1 cellular context compared by ENCODE assay signal in the genomic region with DNA sequence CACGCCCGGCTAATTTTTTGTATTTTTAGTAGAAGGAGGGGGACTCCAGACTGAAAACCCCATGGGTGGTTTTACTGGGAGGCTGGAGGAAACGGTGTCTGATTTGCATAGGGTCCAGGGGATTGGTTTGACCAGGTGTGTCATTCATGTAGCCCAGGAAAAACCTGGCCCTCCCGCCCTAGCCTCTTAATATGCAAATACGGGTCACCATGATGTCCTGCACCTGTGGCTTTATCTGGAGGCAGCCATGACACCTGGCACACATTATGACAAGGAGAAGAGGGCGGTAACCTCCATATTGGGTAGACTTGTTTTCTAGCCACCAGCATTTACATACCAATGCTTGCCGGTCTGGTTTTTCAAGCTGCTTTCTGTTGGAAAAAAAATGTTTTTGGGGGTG.
TF ChIP-seq lines count a peak whose summit lies in the region.

No MANE protein-coding gene starts in this region.

TF ChIP-seq in H1, 55 proteins besides CTCF, POLR2A, EP300 and RAD21 (continued from another document):
- TF ChIP-seq SRF (IDR thresholded peaks at IDR 0.05; ENCODE audit: low read depth, low read length): no peak
- TF ChIP-seq FOSL1 (IDR thresholded peaks at IDR 0.05; ENCODE audit: insufficient read depth, low read depth, low read length): no peak
- no peak for TF ChIP-seq CHD1 (IDR thresholded peaks at IDR 0.05; ENCODE audit: low read depth, low read length)
- TF ChIP-seq CREB1 (IDR thresholded peaks at IDR 0.05): peak; percentile 55
- no peak for TF ChIP-seq KDM4A (IDR thresholded peaks at IDR 0.05; ENCODE audit: low read depth, low read length, severe bottlenecking)
- TF ChIP-seq BCL11A (IDR thresholded peaks at IDR 0.05; ENCODE audit: low read depth in 2 of 2, low read length in 2 of 2): no peak
- TF ChIP-seq RFX5 (IDR thresholded peaks at IDR 0.05; ENCODE audit: borderline replicate concordance, low read depth, low read length): no peak
- no peak for TF ChIP-seq KDM1A (IDR thresholded peaks at IDR 0.05; ENCODE audit: borderline replicate concordance, low read length)
- no peak for TF ChIP-seq JUN (IDR thresholded peaks at IDR 0.05; ENCODE audit: low read depth, low read length)
- peak; percentile 45; the same call in 1 of the 2 replicates for TF ChIP-seq TBP (IDR thresholded peaks at IDR 0.05; ENCODE audit: low read depth, low read length)
- no peak for TF ChIP-seq KDM5A (IDR thresholded peaks at IDR 0.05; ENCODE audit: low read length)
- TF ChIP-seq SIRT6 (IDR thresholded peaks at IDR 0.05; ENCODE audit: low read length): no peak
- no peak for TF ChIP-seq SP4 (IDR thresholded peaks at IDR 0.05; ENCODE audit: low read length)
- TF ChIP-seq EZH2 (IDR thresholded peaks at IDR 0.05; ENCODE audit: low read depth, low read length, severe bottlenecking): no peak
- TF ChIP-seq GABPA (IDR thresholded peaks at IDR 0.05; ENCODE audit: borderline replicate concordance, insufficient read depth, low read length): no peak
- TF ChIP-seq, protein P1, sequence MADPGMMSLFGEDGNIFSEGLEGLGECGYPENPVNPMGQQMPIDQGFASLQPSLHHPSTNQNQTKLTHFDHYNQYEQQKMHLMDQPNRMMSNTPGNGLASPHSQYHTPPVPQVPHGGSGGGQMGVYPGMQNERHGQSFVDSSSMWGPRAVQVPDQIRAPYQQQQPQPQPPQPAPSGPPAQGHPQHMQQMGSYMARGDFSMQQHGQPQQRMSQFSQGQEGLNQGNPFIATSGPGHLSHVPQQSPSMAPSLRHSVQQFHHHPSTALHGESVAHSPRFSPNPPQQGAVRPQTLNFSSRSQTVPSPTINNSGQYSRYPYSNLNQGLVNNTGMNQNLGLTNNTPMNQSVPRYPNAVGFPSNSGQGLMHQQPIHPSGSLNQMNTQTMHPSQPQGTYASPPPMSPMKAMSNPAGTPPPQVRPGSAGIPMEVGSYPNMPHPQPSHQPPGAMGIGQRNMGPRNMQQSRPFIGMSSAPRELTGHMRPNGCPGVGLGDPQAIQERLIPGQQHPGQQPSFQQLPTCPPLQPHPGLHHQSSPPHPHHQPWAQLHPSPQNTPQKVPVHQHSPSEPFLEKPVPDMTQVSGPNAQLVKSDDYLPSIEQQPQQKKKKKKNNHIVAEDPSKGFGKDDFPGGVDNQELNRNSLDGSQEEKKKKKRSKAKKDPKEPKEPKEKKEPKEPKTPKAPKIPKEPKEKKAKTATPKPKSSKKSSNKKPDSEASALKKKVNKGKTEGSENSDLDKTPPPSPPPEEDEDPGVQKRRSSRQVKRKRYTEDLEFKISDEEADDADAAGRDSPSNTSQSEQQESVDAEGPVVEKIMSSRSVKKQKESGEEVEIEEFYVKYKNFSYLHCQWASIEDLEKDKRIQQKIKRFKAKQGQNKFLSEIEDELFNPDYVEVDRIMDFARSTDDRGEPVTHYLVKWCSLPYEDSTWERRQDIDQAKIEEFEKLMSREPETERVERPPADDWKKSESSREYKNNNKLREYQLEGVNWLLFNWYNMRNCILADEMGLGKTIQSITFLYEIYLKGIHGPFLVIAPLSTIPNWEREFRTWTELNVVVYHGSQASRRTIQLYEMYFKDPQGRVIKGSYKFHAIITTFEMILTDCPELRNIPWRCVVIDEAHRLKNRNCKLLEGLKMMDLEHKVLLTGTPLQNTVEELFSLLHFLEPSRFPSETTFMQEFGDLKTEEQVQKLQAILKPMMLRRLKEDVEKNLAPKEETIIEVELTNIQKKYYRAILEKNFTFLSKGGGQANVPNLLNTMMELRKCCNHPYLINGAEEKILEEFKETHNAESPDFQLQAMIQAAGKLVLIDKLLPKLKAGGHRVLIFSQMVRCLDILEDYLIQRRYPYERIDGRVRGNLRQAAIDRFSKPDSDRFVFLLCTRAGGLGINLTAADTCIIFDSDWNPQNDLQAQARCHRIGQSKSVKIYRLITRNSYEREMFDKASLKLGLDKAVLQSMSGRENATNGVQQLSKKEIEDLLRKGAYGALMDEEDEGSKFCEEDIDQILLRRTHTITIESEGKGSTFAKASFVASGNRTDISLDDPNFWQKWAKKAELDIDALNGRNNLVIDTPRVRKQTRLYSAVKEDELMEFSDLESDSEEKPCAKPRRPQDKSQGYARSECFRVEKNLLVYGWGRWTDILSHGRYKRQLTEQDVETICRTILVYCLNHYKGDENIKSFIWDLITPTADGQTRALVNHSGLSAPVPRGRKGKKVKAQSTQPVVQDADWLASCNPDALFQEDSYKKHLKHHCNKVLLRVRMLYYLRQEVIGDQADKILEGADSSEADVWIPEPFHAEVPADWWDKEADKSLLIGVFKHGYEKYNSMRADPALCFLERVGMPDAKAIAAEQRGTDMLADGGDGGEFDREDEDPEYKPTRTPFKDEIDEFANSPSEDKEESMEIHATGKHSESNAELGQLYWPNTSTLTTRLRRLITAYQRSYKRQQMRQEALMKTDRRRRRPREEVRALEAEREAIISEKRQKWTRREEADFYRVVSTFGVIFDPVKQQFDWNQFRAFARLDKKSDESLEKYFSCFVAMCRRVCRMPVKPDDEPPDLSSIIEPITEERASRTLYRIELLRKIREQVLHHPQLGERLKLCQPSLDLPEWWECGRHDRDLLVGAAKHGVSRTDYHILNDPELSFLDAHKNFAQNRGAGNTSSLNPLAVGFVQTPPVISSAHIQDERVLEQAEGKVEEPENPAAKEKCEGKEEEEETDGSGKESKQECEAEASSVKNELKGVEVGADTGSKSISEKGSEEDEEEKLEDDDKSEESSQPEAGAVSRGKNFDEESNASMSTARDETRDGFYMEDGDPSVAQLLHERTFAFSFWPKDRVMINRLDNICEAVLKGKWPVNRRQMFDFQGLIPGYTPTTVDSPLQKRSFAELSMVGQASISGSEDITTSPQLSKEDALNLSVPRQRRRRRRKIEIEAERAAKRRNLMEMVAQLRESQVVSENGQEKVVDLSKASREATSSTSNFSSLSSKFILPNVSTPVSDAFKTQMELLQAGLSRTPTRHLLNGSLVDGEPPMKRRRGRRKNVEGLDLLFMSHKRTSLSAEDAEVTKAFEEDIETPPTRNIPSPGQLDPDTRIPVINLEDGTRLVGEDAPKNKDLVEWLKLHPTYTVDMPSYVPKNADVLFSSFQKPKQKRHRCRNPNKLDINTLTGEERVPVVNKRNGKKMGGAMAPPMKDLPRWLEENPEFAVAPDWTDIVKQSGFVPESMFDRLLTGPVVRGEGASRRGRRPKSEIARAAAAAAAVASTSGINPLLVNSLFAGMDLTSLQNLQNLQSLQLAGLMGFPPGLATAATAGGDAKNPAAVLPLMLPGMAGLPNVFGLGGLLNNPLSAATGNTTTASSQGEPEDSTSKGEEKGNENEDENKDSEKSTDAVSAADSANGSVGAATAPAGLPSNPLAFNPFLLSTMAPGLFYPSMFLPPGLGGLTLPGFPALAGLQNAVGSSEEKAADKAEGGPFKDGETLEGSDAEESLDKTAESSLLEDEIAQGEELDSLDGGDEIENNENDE (IDR thresholded peaks at IDR 0.05; ENCODE audit: insufficient replicate concordance, low read length): no peak
- TF ChIP-seq RNF2 (IDR thresholded peaks at IDR 0.05; ENCODE audit: borderline replicate concordance, low read depth, low read length, missing control alignments, poor library complexity, severe bottlenecking): no peak
- TF ChIP-seq, protein P2, sequence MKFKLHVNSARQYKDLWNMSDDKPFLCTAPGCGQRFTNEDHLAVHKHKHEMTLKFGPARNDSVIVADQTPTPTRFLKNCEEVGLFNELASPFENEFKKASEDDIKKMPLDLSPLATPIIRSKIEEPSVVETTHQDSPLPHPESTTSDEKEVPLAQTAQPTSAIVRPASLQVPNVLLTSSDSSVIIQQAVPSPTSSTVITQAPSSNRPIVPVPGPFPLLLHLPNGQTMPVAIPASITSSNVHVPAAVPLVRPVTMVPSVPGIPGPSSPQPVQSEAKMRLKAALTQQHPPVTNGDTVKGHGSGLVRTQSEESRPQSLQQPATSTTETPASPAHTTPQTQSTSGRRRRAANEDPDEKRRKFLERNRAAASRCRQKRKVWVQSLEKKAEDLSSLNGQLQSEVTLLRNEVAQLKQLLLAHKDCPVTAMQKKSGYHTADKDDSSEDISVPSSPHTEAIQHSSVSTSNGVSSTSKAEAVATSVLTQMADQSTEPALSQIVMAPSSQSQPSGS (IDR thresholded peaks at IDR 0.05; ENCODE audit: low read length): no peak
- no peak for TF ChIP-seq SP2 (IDR thresholded peaks at IDR 0.05; ENCODE audit: low read length)
- TF ChIP-seq RBBP5 (IDR thresholded peaks at IDR 0.05; ENCODE audit: borderline replicate concordance, low read depth, low read length): no peak
- no peak for TF ChIP-seq PHF8 (conservative IDR thresholded peaks at IDR 0.05; ENCODE audit: low read depth, low read length)
- no peak for TF ChIP-seq ASH2L (IDR thresholded peaks at IDR 0.05; ENCODE audit: low read length)
- no peak for TF ChIP-seq MAFK (IDR thresholded peaks at IDR 0.05; ENCODE audit: low read depth, low read length)
- no peak; the same call in 1 of the 2 replicates for TF ChIP-seq POU5F1 (IDR thresholded peaks at IDR 0.05; ENCODE audit: low read depth, low read length)
- TF ChIP-seq SUZ12 (IDR thresholded peaks at IDR 0.05; ENCODE audit: low read length): no peak
- TF ChIP-seq TEAD4 (IDR thresholded peaks at IDR 0.05; ENCODE audit: low read depth, low read length): no peak; the same call in 1 of the 2 replicates
- no peak for TF ChIP-seq ZNF274 (IDR thresholded peaks at IDR 0.05; ENCODE audit: borderline replicate concordance, extremely low read depth, low read length)
- TF ChIP-seq BACH1 (IDR thresholded peaks at IDR 0.05; ENCODE audit: low read length): no peak
- TF ChIP-seq BRCA1 (IDR thresholded peaks at IDR 0.05; ENCODE audit: low read depth, low read length): no peak
- TF ChIP-seq TCF12 (IDR thresholded peaks at IDR 0.05; ENCODE audit: low read depth, low read length): peak; percentile 95
- peak; percentile 47; the same call in 1 of the 2 replicates for TF ChIP-seq SP1 (IDR thresholded peaks at IDR 0.05; ENCODE audit: low read depth, low read length)
- TF ChIP-seq, protein P3, sequence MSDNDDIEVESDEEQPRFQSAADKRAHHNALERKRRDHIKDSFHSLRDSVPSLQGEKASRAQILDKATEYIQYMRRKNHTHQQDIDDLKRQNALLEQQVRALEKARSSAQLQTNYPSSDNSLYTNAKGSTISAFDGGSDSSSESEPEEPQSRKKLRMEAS (IDR thresholded peaks at IDR 0.05): no peak; the same call in 1 of the 2 replicates
- no peak for TF ChIP-seq NANOG (IDR thresholded peaks at IDR 0.05; ENCODE audit: insufficient read depth, low read depth, low read length, poor library complexity, severe bottlenecking)
- TF ChIP-seq JUND (IDR thresholded peaks at IDR 0.05; ENCODE audit: low read length): no peak; the same call in 1 of the 2 replicates
- TF ChIP-seq EGR1 (IDR thresholded peaks at IDR 0.05; ENCODE audit: borderline replicate concordance, low read depth, low read length): no peak
- no peak for TF ChIP-seq HDAC2 (IDR thresholded peaks at IDR 0.05; ENCODE audit: borderline replicate concordance in 1 of 2, low read depth in 2 of 2, low read length in 2 of 2)
- TF ChIP-seq CHD2 (IDR thresholded peaks at IDR 0.05; ENCODE audit: low read length): no peak
- no peak for TF ChIP-seq TAF7 (optimal IDR thresholded peaks at IDR 0.05; ENCODE audit: borderline replicate concordance, low read depth, low read length)
- TF ChIP-seq POLR2AphosphoS5 (IDR thresholded peaks at IDR 0.05; ENCODE audit: low read depth, low read length): 0 out of 2 replicates have a peak, but pooled peaks have one; percentile 40
- peak; percentile 98 for TF ChIP-seq YY1 (IDR thresholded peaks at IDR 0.05; ENCODE audit: low read depth, low read length)
- TF ChIP-seq, protein P4, sequence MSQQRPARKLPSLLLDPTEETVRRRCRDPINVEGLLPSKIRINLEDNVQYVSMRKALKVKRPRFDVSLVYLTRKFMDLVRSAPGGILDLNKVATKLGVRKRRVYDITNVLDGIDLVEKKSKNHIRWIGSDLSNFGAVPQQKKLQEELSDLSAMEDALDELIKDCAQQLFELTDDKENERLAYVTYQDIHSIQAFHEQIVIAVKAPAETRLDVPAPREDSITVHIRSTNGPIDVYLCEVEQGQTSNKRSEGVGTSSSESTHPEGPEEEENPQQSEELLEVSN (IDR thresholded peaks at IDR 0.05): no peak
- TF ChIP-seq, protein P5, sequence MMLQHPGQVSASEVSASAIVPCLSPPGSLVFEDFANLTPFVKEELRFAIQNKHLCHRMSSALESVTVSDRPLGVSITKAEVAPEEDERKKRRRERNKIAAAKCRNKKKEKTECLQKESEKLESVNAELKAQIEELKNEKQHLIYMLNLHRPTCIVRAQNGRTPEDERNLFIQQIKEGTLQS (IDR thresholded peaks at IDR 0.05; ENCODE audit: insufficient read depth, low read depth, low read length): no peak
- TF ChIP-seq SIX5 (IDR thresholded peaks at IDR 0.05; ENCODE audit: low read depth, low read length): no peak
TF ChIP-seq in H1: peak in this region for 6.
